Comparison of ENCODE assay signal across 25 cellular contexts in the genomic region with DNA sequence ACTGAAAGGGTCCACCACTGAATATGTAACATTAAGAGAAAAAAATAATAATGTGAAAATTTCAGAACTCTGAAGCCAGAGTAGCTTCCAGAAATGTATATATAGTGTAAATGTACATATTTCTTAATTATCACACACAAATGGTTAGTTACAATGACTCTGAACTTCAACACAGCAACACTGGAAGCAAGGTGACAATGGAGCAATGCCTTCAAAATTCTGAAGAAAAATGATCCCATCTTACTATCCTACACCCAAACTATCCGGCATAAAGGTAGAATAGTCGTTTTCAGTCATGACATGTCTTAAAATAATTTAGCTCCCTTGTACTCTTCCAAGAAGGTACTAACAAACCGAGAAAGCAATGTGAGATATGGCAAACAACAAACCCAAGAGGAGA.
"Had no signal": no experiment of that assay in that cellular context is flagged by ENCODE, and none has a peak within 500 bp of the region (broad histone marks: within the 10 kb centered on the region; RNA-seq: fewer than 3 reads in every experiment).

No MANE protein-coding gene starts in this region.

- ATAC-seq: activated CD8-positive, alpha-beta T cell treated with anti-CD3 and anti-CD28 coated beads, Interleukin-2, amount 10 ng/mL, durations not matched to agents 7 days and 5 days had no signal

- H3K4me1 ChIP-seq: breast epithelium, SJCRH30 had no signal

- DNase-seq: activated CD4-positive, alpha-beta T cell treated with anti-CD3 and anti-CD28 coated beads for 48 hours; activated CD4-positive, alpha-beta T cell treated with anti-CD3 and anti-CD28 coated beads, Interleukin-2, amount 50 U/mL, for 4 hours; activated CD4-positive, CD25-positive, alpha-beta regulatory T cell treated with anti-CD3 and anti-CD28 coated beads, Interleukin-2, amount 50 U/mL, for 72 hours; activated CD8-positive, alpha-beta memory T cell treated with anti-CD3 and anti-CD28 coated beads, Interleukin-2, amount 50 U/mL, for 48 hours; activated CD8-positive, alpha-beta T cell treated with anti-CD3 and anti-CD28 coated beads, Interleukin-2, amount 10 ng/mL, durations not matched to agents 7 days and 5 days; activated naive CD4-positive, alpha-beta T cell; activated naive CD8-positive, alpha-beta T cell treated with anti-CD3 and anti-CD28 coated beads, Interleukin-2, amount 10 ng/mL, durations not matched to agents 7 days and 5 days; activated T-cell treated with anti-CD3 and anti-CD28 coated beads, Interleukin-2, amount 50 U/mL, for 1 hour; aorta; central memory CD4-positive, alpha-beta T cell; MG63; NCI-H1105 treated with DMSO at 0.1 percent for 48 hours; NCI-H1436 treated with DMSO at 0.1 percent for 48 hours; NCI-H187; NCI-H2081; NCI-H446; NCI-H524; Peyer's patch; Right ventricle myocardium superior; SJCRH30; SK-N-SH; SW 1271 had no signal

- H3K27me3 Mint-ChIP-seq: activated naive CD8-positive, alpha-beta T cell treated with anti-CD3 and anti-CD28 coated beads, Interleukin-2, amount 10 ng/mL, durations not matched to agents 7 days and 5 days had no signal

- H3K36me3 ChIP-seq: breast epithelium had no signal

- H3K9me2 ChIP-seq: SK-N-SH had no signal

- H3K9ac ChIP-seq: KMS-11, SK-N-SH had no signal

- H3K27ac ChIP-seq: breast epithelium, KMS-11, Peyer's patch, RWPE1, SJCRH30 had no signal

- H3K27me3 ChIP-seq: breast epithelium, MG63, Peyer's patch, SJCRH30 had no signal

- H3K27ac Mint-ChIP-seq: activated CD8-positive, alpha-beta T cell treated with anti-CD3 and anti-CD28 coated beads, Interleukin-2, amount 10 ng/mL, durations not matched to agents 7 days and 5 days had no signal

- H3K4me3 Mint-ChIP-seq: activated CD8-positive, alpha-beta T cell treated with anti-CD3 and anti-CD28 coated beads, Interleukin-2, amount 10 ng/mL, durations not matched to agents 7 days and 5 days; activated naive CD8-positive, alpha-beta T cell treated with anti-CD3 and anti-CD28 coated beads, Interleukin-2, amount 10 ng/mL, durations not matched to agents 7 days and 5 days had no signal

- H3K9me3 Mint-ChIP-seq: activated naive CD8-positive, alpha-beta T cell treated with anti-CD3 and anti-CD28 coated beads, Interleukin-2, amount 10 ng/mL, durations not matched to agents 7 days and 5 days had no signal

- H3K9me3 ChIP-seq: breast epithelium, MG63, Peyer's patch, SJCRH30, SK-N-SH had no signal

- H3K4me3 ChIP-seq: breast epithelium, MG63, Peyer's patch, SJCRH30 had no signal

- H3K4me2 ChIP-seq: KMS-11, SK-N-SH had no signal
